Comparison of ENCODE assay signal across 9 cellular contexts in genomic region chr3:185460719-185461350, GRCh38. TPM values are rescaled to one million over a fixed set of nuclear protein-coding genes. Genes with fewer than 3 reads are reported as not detected.
DNase-seq lines count a peak whose midpoint lies in the region; ATAC-seq and TF ChIP-seq lines count a peak whose summit lies in the region.
"Had no signal": no experiment of that assay in that cellular context is flagged by ENCODE, and none has a peak within 500 bp of the region (broad histone marks: within the 10 kb centered on the region; RNA-seq: fewer than 3 reads in every experiment).

No MANE protein-coding gene starts in this region.

- no peaks in the 10 kb centered on the region for H3K9me3 Mint-ChIP-seq in activated CD8-positive, alpha-beta T cell treated with anti-CD3 and anti-CD28 coated beads for 36 hours
- H3K9me3 Mint-ChIP-seq in activated CD8-positive, alpha-beta T cell treated with anti-CD3 and anti-CD28 coated beads, Interleukin-2, amount 10 ng/mL, durations not matched to agents 7 days and 5 days (ENCODE audit: insufficient read depth) = no peaks in the 10 kb centered on the region
- no peaks in the 10 kb centered on the region for H3K9me3 Mint-ChIP-seq in type B pancreatic cell

- POLR2A ChIA-PET in activated CD8-positive, alpha-beta T cell treated with anti-CD3 and anti-CD28 coated beads for 36 hours (lab: Charles Lee) = interaction anchor here (0.9 kb wide), 1 partner anchor 74 kb away, joined by 3 read pairs; no protein-coding TSS in a partner anchor
- POLR2A ChIA-PET in activated CD8-positive, alpha-beta T cell treated with anti-CD3 and anti-CD28 coated beads, Interleukin-2, amount 10 ng/mL, durations not matched to agents 7 days and 5 days (lab: Charles Lee) = no interaction called here
- POLR2A ChIA-PET in Panc1 (lab: Charles Lee) = interaction anchor here (0.6 kb wide), 1 partner anchor 452 kb away, joined by 3 read pairs; no protein-coding TSS in a partner anchor

- in situ Hi-C loops in Panc1 (cut with HindIII; ENCODE audit: low pct_unique_long_range_greater_than_20kb, low sequenced_read_pairs) = no loop called here

- no peaks in the 10 kb centered on the region for H3K36me3 ChIP-seq in Panc1 (ENCODE audit: control insufficient read depth, insufficient read depth, low read length)

- no peak overlapping the region for H3K4me3 Mint-ChIP-seq in activated CD8-positive, alpha-beta T cell treated with anti-CD3 and anti-CD28 coated beads for 36 hours
- no peak overlapping the region for H3K4me3 Mint-ChIP-seq in activated CD8-positive, alpha-beta T cell treated with anti-CD3 and anti-CD28 coated beads, Interleukin-2, amount 10 ng/mL, durations not matched to agents 7 days and 5 days
- no peak overlapping the region for H3K4me3 Mint-ChIP-seq in type B pancreatic cell

- no peaks in the 10 kb centered on the region for H3K4me1 ChIP-seq in Panc1 (ENCODE audit: control insufficient read depth, insufficient read depth, low read length)

- no peaks in the 10 kb centered on the region for H3K27me3 ChIP-seq in Panc1 (ENCODE audit: control insufficient read depth, insufficient read depth, low read length)

- no peaks in the 10 kb centered on the region for H3K36me3 Mint-ChIP-seq in activated CD8-positive, alpha-beta T cell treated with anti-CD3 and anti-CD28 coated beads for 36 hours (ENCODE audit: low read depth)
- no peaks in the 10 kb centered on the region for H3K36me3 Mint-ChIP-seq in activated CD8-positive, alpha-beta T cell treated with anti-CD3 and anti-CD28 coated beads, Interleukin-2, amount 10 ng/mL, durations not matched to agents 7 days and 5 days (ENCODE audit: low read depth)
- peaks cover 3% of the 10 kb centered on the region for H3K36me3 Mint-ChIP-seq in type B pancreatic cell

- no peak overlapping the region for H3K27ac Mint-ChIP-seq in activated CD8-positive, alpha-beta T cell treated with anti-CD3 and anti-CD28 coated beads for 36 hours
- no peak overlapping the region for H3K27ac Mint-ChIP-seq in activated CD8-positive, alpha-beta T cell treated with anti-CD3 and anti-CD28 coated beads, Interleukin-2, amount 10 ng/mL, durations not matched to agents 7 days and 5 days
- H3K27ac Mint-ChIP-seq in type B pancreatic cell = no peak overlapping the region

- intact Hi-C loops in activated CD8-positive, alpha-beta T cell treated with anti-CD3 and anti-CD28 coated beads for 36 hours (cut with micrococcal nuclease) = no loop called here
- intact Hi-C loops in Panc1 (cut with micrococcal nuclease; ENCODE audit: unreplicated experiment) = loop anchor here (5.0 to 10.0 kb wide), 2 partner anchors 94 to 116 kb away; partner anchors contain the start of gene LIPH

- no peak for DNase-seq in activated CD8-positive, alpha-beta T cell treated with anti-CD3 and anti-CD28 coated beads for 36 hours
- DNase-seq in activated CD8-positive, alpha-beta T cell treated with anti-CD3 and anti-CD28 coated beads, Interleukin-2, amount 10 ng/mL, durations not matched to agents 7 days and 5 days = no peak
- DNase-seq in Panc1 (ENCODE audit: low read depth, low spot score) = peak; percentile 32
- DNase-seq in fibroblast of the aortic adventitia (ENCODE audit: low read depth) = peak; percentile 39
- no peak for DNase-seq in type B pancreatic cell (ENCODE audit: extremely low spot score, unreplicated experiment)
- no peak for DNase-seq in NCI-H1417 treated with DMSO at 0.1 percent for 48 hours (lab: John Stamatoyannopoulos, UW)
- DNase-seq: activated CD4-positive, alpha-beta T cell treated with anti-CD3 and anti-CD28 coated beads for 4 hours had no signal

- no peak overlapping the region for H3K27ac ChIP-seq in Panc1 (ENCODE audit: low read length)

- no TSS peak for BruUV-seq in Panc1 (replicated peaks; lab: Mats Ljungman, UMichigan)

- no peaks in the 10 kb centered on the region for H3K4me1 Mint-ChIP-seq in activated CD8-positive, alpha-beta T cell treated with anti-CD3 and anti-CD28 coated beads for 36 hours (ENCODE audit: low read depth)
- no peaks in the 10 kb centered on the region for H3K4me1 Mint-ChIP-seq in activated CD8-positive, alpha-beta T cell treated with anti-CD3 and anti-CD28 coated beads, Interleukin-2, amount 10 ng/mL, durations not matched to agents 7 days and 5 days (ENCODE audit: low read depth)
- no peaks in the 10 kb centered on the region for H3K4me1 Mint-ChIP-seq in type B pancreatic cell (ENCODE audit: unreplicated experiment)

- H3K9me3 ChIP-seq in Panc1 (ENCODE audit: control insufficient read depth, insufficient read depth, low read depth, low read length) = no peaks in the 10 kb centered on the region

- H3K4me3 ChIP-seq in Panc1 (ENCODE audit: low read depth in 2 of 2, low read length in 2 of 2) (no peak overlapping the region), fibroblast of the aortic adventitia (ENCODE audit: low read depth, low read length) (no peak overlapping the region)

- CTCF ChIA-PET in activated CD8-positive, alpha-beta T cell treated with anti-CD3 and anti-CD28 coated beads for 36 hours (lab: Charles Lee) = interaction anchor here (0.9 to 2.9 kb wide), 6 partner anchors 10 to 200 kb away, joined by 3 to 14 read pairs (median 4); no protein-coding TSS in a partner anchor
- CTCF ChIA-PET in activated CD8-positive, alpha-beta T cell treated with anti-CD3 and anti-CD28 coated beads, Interleukin-2, amount 10 ng/mL, durations not matched to agents 7 days and 5 days (lab: Charles Lee) = interaction anchor here (0.7 to 2.6 kb wide), 5 partner anchors 9 to 199 kb away, joined by 3 to 17 read pairs (median 4); no protein-coding TSS in a partner anchor
- CTCF ChIA-PET in Panc1 (lab: Charles Lee) = interaction anchor here (1.0 to 1.5 kb wide), 6 partner anchors 15 to 125 kb away, joined by 3 to 13 read pairs (median 5); partner anchors contain the start of gene SENP2

- ATAC-seq in activated CD8-positive, alpha-beta T cell treated with anti-CD3 and anti-CD28 coated beads for 36 hours = no peak
- no peak for ATAC-seq in activated CD8-positive, alpha-beta T cell treated with anti-CD3 and anti-CD28 coated beads, Interleukin-2, amount 10 ng/mL, durations not matched to agents 7 days and 5 days
- peak; percentile 74 for ATAC-seq in Panc1
- no peak for ATAC-seq in HG03108 (IDR thresholded peaks at IDR 0.05; ENCODE audit: unreplicated experiment)
- no peak for ATAC-seq in HG02642 (IDR thresholded peaks at IDR 0.05; ENCODE audit: poor library complexity, unreplicated experiment)

- no peaks in the 10 kb centered on the region for H3K27me3 Mint-ChIP-seq in activated CD8-positive, alpha-beta T cell treated with anti-CD3 and anti-CD28 coated beads for 36 hours
- no peaks in the 10 kb centered on the region for H3K27me3 Mint-ChIP-seq in activated CD8-positive, alpha-beta T cell treated with anti-CD3 and anti-CD28 coated beads, Interleukin-2, amount 10 ng/mL, durations not matched to agents 7 days and 5 days (ENCODE audit: low read depth)
- no peaks in the 10 kb centered on the region for H3K27me3 Mint-ChIP-seq in type B pancreatic cell

- peak; percentile 25 for TF ChIP-seq CTCF in activated CD8-positive, alpha-beta T cell treated with anti-CD3 and anti-CD28 coated beads for 36 hours (IDR thresholded peaks at IDR 0.05)
- peak; percentile 75 for TF ChIP-seq CTCF in Panc1 (IDR thresholded peaks at IDR 0.05)
- peak; percentile 40 for TF ChIP-seq CTCF in fibroblast of the aortic adventitia (IDR thresholded peaks at IDR 0.05; ENCODE audit: insufficient read depth, low read length)
- TF ChIP-seq CTCF in type B pancreatic cell (conservative IDR thresholded peaks at IDR 0.05) = peak; percentile 64

RNA-seq across cellular contexts. Expression of gene TMEM41A, which starts 38.0 kb away (rescaled TPM):
- 10 to 100 TPM; 21.5 to 24.5 TPM for total RNA-seq in activated CD8-positive, alpha-beta T cell treated with anti-CD3 and anti-CD28 coated beads for 36 hours
- 10 to 100 TPM; 20.3 to 21.6 TPM for total RNA-seq in activated CD8-positive, alpha-beta T cell treated with anti-CD3 and anti-CD28 coated beads, Interleukin-2, amount 10 ng/mL, durations not matched to agents 7 days and 5 days
- total RNA-seq in Panc1 (2021; ENCODE audit: unreplicated experiment) (30.2 TPM), fibroblast of the aortic adventitia (ENCODE audit: low replicate concordance) (11.6 and 14.5 TPM in 2 replicates), type B pancreatic cell (ENCODE audit: low replicate concordance) (27.4 and 43.2 TPM in 2 replicates)
- polyA plus RNA-seq in Panc1 (2012; ENCODE audit: insufficient read length) = 19.7 TPM

Comparison
In these comparisons a context has a peak if more than half of its experiments do, and no peak if none do; other contexts are left out.
1. DNase-seq: peak in Panc1 (single experiment) and fibroblast of the aortic adventitia (single experiment); none in activated CD8-positive, alpha-beta T cell treated with anti-CD3 and anti-CD28 coated beads for 36 hours (single experiment), activated CD8-positive, alpha-beta T cell treated with anti-CD3 and anti-CD28 coated beads, Interleukin-2, amount 10 ng/mL, durations not matched to agents 7 days and 5 days (single experiment), type B pancreatic cell (single experiment) and NCI-H1417 treated with DMSO at 0.1 percent for 48 hours (single experiment).
2. CTCF ChIP-seq: peak in every context shown above with its lines; median percentile 75 in Panc1; 64 in type B pancreatic cell; 40 in fibroblast of the aortic adventitia; 25 in activated CD8-positive, alpha-beta T cell treated with anti-CD3 and anti-CD28 coated beads for 36 hours.